18 cellular contexts compared by ENCODE assay signal in genomic region chr1:222975472-222976122, GRCh38.
DNase-seq lines count a peak whose midpoint lies in the region; ATAC-seq and TF ChIP-seq lines count a peak whose summit lies in the region.
"Had no signal": no experiment of that assay in that cellular context is flagged by ENCODE, and none has a peak within 500 bp of the region (broad histone marks: within the 10 kb centered on the region; RNA-seq: fewer than 3 reads in every experiment).

No MANE protein-coding gene starts in this region.

- H3K36me3 ChIP-seq in SK-N-SH (replicated peaks in 1 of 2; ENCODE audit: control insufficient read depth in 1 of 2, insufficient read depth in 2 of 2, low read length in 1 of 2) (no peaks in the 10 kb centered on the region), lung (ENCODE audit: control insufficient read depth in 2 of 2, insufficient read depth in 2 of 2, low read length in 2 of 2) (no peaks in the 10 kb centered on the region), thyroid gland (no peaks in the 10 kb centered on the region)
- H3K36me3 ChIP-seq: esophagus squamous epithelium, neutrophil, Peyer's patch had no signal

- no peak overlapping the region for H3K4me3 ChIP-seq in SK-N-SH (ENCODE audit: low read depth in 2 of 2, low read length in 1 of 2)
- no peak overlapping the region for H3K4me3 ChIP-seq in choroid plexus epithelial cell (ENCODE audit: low read depth, low read length)
- no peak overlapping the region for H3K4me3 ChIP-seq in lung
- H3K4me3 ChIP-seq in thyroid gland (replicated peaks in 1 of 3) = no peak overlapping the region
- H3K4me3 ChIP-seq: dorsolateral prefrontal cortex, esophagus squamous epithelium, Peyer's patch had no signal

- 97% methylated on average over 6 of the region's 6 CpGs for WGBS in SK-N-SH (ENCODE audit: low lambda C conversion rate)
- WGBS in lung, 2 donors = 67 to 81% methylated on average over 6 of the region's 6 CpGs
- WGBS in thyroid gland, 2 donors = 50 to 52% methylated on average over 6 of the region's 6 CpGs

- peak overlapping the region in 1 of 2 experiments; percentile 68; a peak in 1 of 4 replicates for H3K27ac ChIP-seq in SK-N-SH (ENCODE audit: low read depth in 2 of 2, low read length in 1 of 2)
- H3K27ac ChIP-seq in lung (ENCODE audit: low read depth in 1 of 2, low read length in 1 of 2) = no peak overlapping the region
- H3K27ac ChIP-seq in thyroid gland = peak overlapping the region in 2 of 3 donors; percentile 20 to 22
- H3K27ac ChIP-seq: 22Rv1, dorsolateral prefrontal cortex, esophagus squamous epithelium, neutrophil, Peyer's patch had no signal

- H3F3A ChIP-seq in SK-N-SH (replicated peaks; ENCODE audit: insufficient read depth) = peaks cover 13% of the 10 kb centered on the region

- TF ChIP-seq RAD21 in SK-N-SH (IDR thresholded peaks at IDR 0.05; ENCODE audit: low read length) = no peak

- 0 out of 2 replicates have a peak overlapping the region, but pooled peaks have one; percentile 56 for H3K4me2 ChIP-seq in SK-N-SH

- H3K9me3 ChIP-seq in SK-N-SH (no peaks in the 10 kb centered on the region), lung (ENCODE audit: control insufficient read depth in 2 of 2, insufficient read depth in 1 of 2, low read length in 1 of 2) (no peaks in the 10 kb centered on the region), thyroid gland (no peaks in the 10 kb centered on the region)
- H3K9me3 ChIP-seq: esophagus squamous epithelium, neutrophil, Peyer's patch had no signal

- POLR2A ChIA-PET in SK-N-SH (lab: Yijun Ruan, JAX) = no interaction called here

- H3K4me1 Mint-ChIP-seq in glutamatergic neuron (ENCODE audit: low read depth, unreplicated experiment) = no peaks in the 10 kb centered on the region

- TF ChIP-seq CTCF in SK-N-SH (IDR thresholded peaks at IDR 0.05) (no peak), choroid plexus epithelial cell (conservative IDR thresholded peaks at IDR 0.05; ENCODE audit: low read depth, low read length) (no peak), lung (IDR thresholded peaks at IDR 0.05; ENCODE audit: control extremely low read depth, extremely low read depth) (no peak), thyroid gland (IDR thresholded peaks at IDR 0.05) (no peak), glutamatergic neuron (IDR thresholded peaks at IDR 0.05; ENCODE audit: partially characterized antibody, unreplicated experiment) (no peak)

- ATAC-seq in SK-N-SH treated with all-trans-retinoic acid at 6 μM for 48 hours (no peak), lung (ENCODE audit: insufficient read depth, low FRiP score) (peak; percentile 19)

- H4K20me1 ChIP-seq in SK-N-SH (ENCODE audit: insufficient read depth) = no peaks in the 10 kb centered on the region

- DNase-seq in SK-N-SH (no peak), choroid plexus epithelial cell (ENCODE audit: low read depth) (peak; percentile 50), lung (ENCODE audit: low spot score) (no peak), thyroid gland (no peak), glutamatergic neuron (no peak), NCI-H748 (lab: John Stamatoyannopoulos, UW; ENCODE audit: unreplicated experiment) (no peak)
- DNase-seq in stimulated activated naive CD4-positive, alpha-beta T cell (lab: John Stamatoyannopoulos, UW) = no peak
- DNase-seq: activated gamma-delta T cell treated with Interleukin-2 at 50 U/mL for 16 hours; CD4-positive, alpha-beta memory T cell; dorsolateral prefrontal cortex; esophagus squamous epithelium; GDM1; NCI-H1930; NCI-H526; Peyer's patch had no signal

- H3K27me3 Mint-ChIP-seq in glutamatergic neuron (ENCODE audit: unreplicated experiment) = no peaks in the 10 kb centered on the region
- H3K27me3 Mint-ChIP-seq: CD4-positive, alpha-beta memory T cell had no signal

- H2AFZ ChIP-seq in SK-N-SH (ENCODE audit: low read depth) = no peak overlapping the region

- CTCF ChIA-PET in SK-N-SH (lab: Yijun Ruan, JAX) = interaction anchor here (0.6 kb wide), 1 partner anchor 33 kb away, joined by 3 read pairs; no protein-coding TSS in a partner anchor

- TF ChIP-seq POLR2A in thyroid gland (IDR thresholded peaks at IDR 0.05) = no peak

- intact Hi-C loops in thyroid gland (cut with DNase I) = no loop called here

- peaks cover 2% of the 10 kb centered on the region for H3K9me3 Mint-ChIP-seq in glutamatergic neuron (ENCODE audit: unreplicated experiment)

- H3K4me1 ChIP-seq in SK-N-SH (ENCODE audit: control insufficient read depth in 1 of 2, insufficient read depth in 2 of 2, low read depth in 1 of 2, low read length in 1 of 2) (peaks cover 6 to 7% of the 10 kb centered on the region in 2 experiments; a peak in 2 of 4 replicates), lung (ENCODE audit: control insufficient read depth in 2 of 2, insufficient read depth in 2 of 2, low read length in 2 of 2) (peaks cover 0 to 2% of the 10 kb centered on the region in 2 donors), thyroid gland (peaks cover 10 to 30% of the 10 kb centered on the region in 2 donors)

- H3K36me3 Mint-ChIP-seq in glutamatergic neuron (ENCODE audit: unreplicated experiment) = no peaks in the 10 kb centered on the region

- H3K79me2 ChIP-seq in SK-N-SH (ENCODE audit: insufficient read depth) = no peaks in the 10 kb centered on the region

- H3K27ac Mint-ChIP-seq in glutamatergic neuron (ENCODE audit: unreplicated experiment) = no peak overlapping the region
- H3K27ac Mint-ChIP-seq: CD4-positive, alpha-beta memory T cell had no signal

- no peaks in the 10 kb centered on the region for H3K27me3 ChIP-seq in SK-N-SH (ENCODE audit: insufficient read depth)
- H3K27me3 ChIP-seq in lung (ENCODE audit: control insufficient read depth, insufficient read depth) = no peaks in the 10 kb centered on the region
- H3K27me3 ChIP-seq in thyroid gland = no peaks in the 10 kb centered on the region
- H3K27me3 ChIP-seq: dorsolateral prefrontal cortex, esophagus squamous epithelium, neutrophil, Peyer's patch had no signal

- no peaks in the 10 kb centered on the region for H3K9me2 ChIP-seq in SK-N-SH

- H3K9ac ChIP-seq in SK-N-SH = no peak overlapping the region

- no peak overlapping the region for H3K4me3 Mint-ChIP-seq in glutamatergic neuron (ENCODE audit: unreplicated experiment)
- H3K4me3 Mint-ChIP-seq: CD4-positive, alpha-beta memory T cell had no signal

- TF ChIP-seq EP300 in SK-N-SH (IDR thresholded peaks at IDR 0.05; ENCODE audit: borderline replicate concordance in 1 of 2, low read depth in 1 of 2, low read length in 1 of 2) = no peak

TF ChIP-seq in SK-N-SH, 30 proteins besides CTCF, POLR2A, EP300 and RAD21:
- TF ChIP-seq NFIC (IDR thresholded peaks at IDR 0.05; ENCODE audit: borderline replicate concordance) (no peak), MXI1 (IDR thresholded peaks at IDR 0.05; ENCODE audit: low read depth, low read length) (no peak), SIN3A (IDR thresholded peaks at IDR 0.05; ENCODE audit: borderline replicate concordance, low read depth, low read length) (no peak), IRF3 (IDR thresholded peaks at IDR 0.05; ENCODE audit: low read depth, low read length) (no peak), USF2 (IDR thresholded peaks at IDR 0.05; ENCODE audit: borderline replicate concordance, low read depth, low read length) (no peak), GATA2 (CRISPR knock-in tag; IDR thresholded peaks at IDR 0.05) (no peak)

TF ChIP-seq in SK-N-SH treated with all-trans-retinoic acid at 6 μM for 48 hours, 23 proteins besides CTCF, POLR2A, EP300 and RAD21:
- TF ChIP-seq TOX (CRISPR knock-in tag; IDR thresholded peaks at IDR 0.05; ENCODE audit: borderline replicate concordance) (no peak), PPARA (CRISPR knock-in tag; IDR thresholded peaks at IDR 0.05; ENCODE audit: borderline replicate concordance) (no peak), ISL1 (CRISPR knock-in tag; IDR thresholded peaks at IDR 0.05) (no peak), ZNF565 (CRISPR knock-in tag; conservative IDR thresholded peaks at IDR 0.05; ENCODE audit: low read depth) (no peak), ZC3H10 (CRISPR knock-in tag; IDR thresholded peaks at IDR 0.05) (no peak), ZNF70 (CRISPR knock-in tag; IDR thresholded peaks at IDR 0.05) (no peak)

Comparison
In these comparisons a context has a peak if more than half of its experiments do, and no peak if none do; other contexts are left out.
1. H3K27ac ChIP-seq: peak in thyroid gland (2 of 3); none in lung (0 of 2).